In genomic region chr2:182715121-182715895, GRCh38 we compare ENCODE assay signal across 1 cellular context.
TF ChIP-seq lines count a peak whose summit lies in the region.

No MANE protein-coding gene starts in this region.

TF ChIP-seq in liver, 16 proteins besides CTCF, POLR2A, EP300 and RAD21 (continued from another document):
- TF ChIP-seq YY1 (IDR thresholded peaks at IDR 0.05) (no peak), FOXA2 (IDR thresholded peaks at IDR 0.05) (no peak), GABPA (IDR thresholded peaks at IDR 0.05 in 1 of 2, conservative IDR thresholded peaks at IDR 0.05 in 1 of 2) (no peak), TAF1 (conservative IDR thresholded peaks at IDR 0.05) (peak; percentile 35), NR2F2 (IDR thresholded peaks at IDR 0.05) (no peak), SP1 (IDR thresholded peaks at IDR 0.05) (no peak), HNF4A (conservative IDR thresholded peaks at IDR 0.05) (no peak), RXRA (IDR thresholded peaks at IDR 0.05) (no peak), HNF4G (IDR thresholded peaks at IDR 0.05) (no peak)
- TF ChIP-seq, protein P1, sequence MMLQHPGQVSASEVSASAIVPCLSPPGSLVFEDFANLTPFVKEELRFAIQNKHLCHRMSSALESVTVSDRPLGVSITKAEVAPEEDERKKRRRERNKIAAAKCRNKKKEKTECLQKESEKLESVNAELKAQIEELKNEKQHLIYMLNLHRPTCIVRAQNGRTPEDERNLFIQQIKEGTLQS (IDR thresholded peaks at IDR 0.05): no peak
